ENCODE assay signal across 19 cellular contexts in the genomic region with DNA sequence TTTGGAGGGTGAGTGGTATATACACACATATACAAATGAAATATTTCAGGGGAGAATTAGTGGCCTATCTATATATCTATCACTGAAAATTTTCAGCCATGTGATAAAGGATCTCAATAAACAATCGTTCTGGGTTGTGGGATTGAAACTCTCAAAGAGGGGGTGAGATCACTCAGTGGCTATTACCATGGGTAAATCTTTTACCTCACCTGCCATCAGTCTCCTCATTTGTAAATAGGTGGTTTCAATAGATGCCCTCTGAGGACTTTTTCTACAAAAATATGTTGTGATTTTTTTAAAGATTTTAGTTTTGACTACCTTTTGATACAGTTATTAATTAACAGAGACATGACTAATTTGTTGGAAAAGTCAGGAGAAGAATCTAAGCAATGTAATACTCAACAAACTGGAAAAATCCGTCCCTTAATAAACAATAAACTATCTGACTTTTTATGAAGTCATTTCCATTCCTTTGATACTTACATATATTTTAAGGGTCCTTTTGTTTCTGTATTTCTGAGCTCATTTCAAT.
"Had no signal": no experiment of that assay in that cellular context is flagged by ENCODE, and none has a peak within 500 bp of the region (broad histone marks: within the 10 kb centered on the region; RNA-seq: fewer than 3 reads in every experiment).

No MANE protein-coding gene starts in this region.

- H3K4me1 Mint-ChIP-seq: IgD-negative memory B cell had no signal

- FAIRE-seq: HTR-8/SVneo, K562, RCC 7860 had no signal

- H3K4me3 Mint-ChIP-seq: IgD-negative memory B cell had no signal

- H3K27ac Mint-ChIP-seq: IgD-negative memory B cell had no signal

- ATAC-seq: K562 had no signal

- H3K36me3 Mint-ChIP-seq: IgD-negative memory B cell had no signal

- DNase-seq: Kasumi-1, MM.1S, NCI-H1092 treated with DMSO at 0.1 percent for 48 hours, NCI-H1436, NCI-H1694 treated with DMSO at 0.1 percent for 48 hours, NCI-H1930, NCI-H2081, NCI-H2107, NCI-H2227 treated with DMSO at 0.1 percent for 48 hours, NCI-H524, NCI-H526 treated with DMSO at 0.1 percent for 48 hours, NCI-H774, Right ventricle myocardium superior, RPMI8226, SIG-M5 had no signal

- H3K9me3 Mint-ChIP-seq: IgD-negative memory B cell had no signal
